8 cellular contexts compared by ENCODE assay signal in genomic region chr2:29114841-29115609, GRCh38. TPM values are rescaled to one million over a fixed set of nuclear protein-coding genes. Genes with fewer than 3 reads are reported as not detected.
DNase-seq lines count a peak whose midpoint lies in the region; ATAC-seq lines count a peak whose summit lies in the region.

CLIP4 (plus strand) TSS chr2:29115415; CDS start chr2:29121389, 5,974 bp downstream.

- DNase-seq in Ammon's horn (ENCODE audit: low spot score): peak; percentile 83
- DNase-seq in KG1 (lab: John Stamatoyannopoulos, UW): peak; percentile 43
- DNase-seq in activated CD8-positive, alpha-beta T cell treated with anti-CD3 and anti-CD28 coated beads, Interleukin-2, amount 10 ng/mL, durations not matched to agents 7 days and 5 days: peak; percentile 61
- DNase-seq in effector CD4-positive, alpha-beta T cell: peak; percentile 58
- DNase-seq in medulla oblongata (ENCODE audit: extremely low spot score): peak; percentile 84
- peak; percentile 33 to 61 (median 37) for DNase-seq in stimulated activated CD4-positive, alpha-beta T cell treated with anti-CD3 and anti-CD28 coated beads, TNF-alpha, amount 100 ng/mL, for 48 hours (ENCODE audit: low read depth in 3 of 3)
- no peak for DNase-seq in SW480 (ENCODE audit: low spot score)

- peak within 1 kb of the TSS; percentile 88 for H3K4me3 Mint-ChIP-seq in activated CD8-positive, alpha-beta T cell treated with anti-CD3 and anti-CD28 coated beads, Interleukin-2, amount 10 ng/mL, durations not matched to agents 7 days and 5 days

- peaks cover 12% of the 10 kb centered on the region for H3K36me3 Mint-ChIP-seq in activated CD8-positive, alpha-beta T cell treated with anti-CD3 and anti-CD28 coated beads, Interleukin-2, amount 10 ng/mL, durations not matched to agents 7 days and 5 days (ENCODE audit: low read depth)

- peaks cover 20% of the 10 kb centered on the region for H3K27me3 Mint-ChIP-seq in activated CD8-positive, alpha-beta T cell treated with anti-CD3 and anti-CD28 coated beads, Interleukin-2, amount 10 ng/mL, durations not matched to agents 7 days and 5 days (ENCODE audit: low read depth)

- CTCF ChIA-PET in activated CD8-positive, alpha-beta T cell treated with anti-CD3 and anti-CD28 coated beads, Interleukin-2, amount 10 ng/mL, durations not matched to agents 7 days and 5 days (lab: Charles Lee): interaction anchor here (0.7 kb wide), 1 partner anchor 15 kb away, joined by 3 read pairs; no protein-coding TSS in a partner anchor

- peak; percentile 55 for ATAC-seq in GM19397 (IDR thresholded peaks at IDR 0.05; ENCODE audit: unreplicated experiment)
- ATAC-seq in activated CD8-positive, alpha-beta T cell treated with anti-CD3 and anti-CD28 coated beads, Interleukin-2, amount 10 ng/mL, durations not matched to agents 7 days and 5 days: peak; percentile 77

- peaks cover 55% of the 10 kb centered on the region for H3K4me1 Mint-ChIP-seq in activated CD8-positive, alpha-beta T cell treated with anti-CD3 and anti-CD28 coated beads, Interleukin-2, amount 10 ng/mL, durations not matched to agents 7 days and 5 days (ENCODE audit: low read depth)

- no peaks in the 10 kb centered on the region for H3K9me3 Mint-ChIP-seq in activated CD8-positive, alpha-beta T cell treated with anti-CD3 and anti-CD28 coated beads, Interleukin-2, amount 10 ng/mL, durations not matched to agents 7 days and 5 days (ENCODE audit: insufficient read depth)

- POLR2A ChIA-PET in activated CD8-positive, alpha-beta T cell treated with anti-CD3 and anti-CD28 coated beads, Interleukin-2, amount 10 ng/mL, durations not matched to agents 7 days and 5 days (lab: Charles Lee): interaction anchor here (1.0 to 2.9 kb wide), 3 partner anchors 100 to 116 kb away, joined by 4 to 10 read pairs (median 4); no protein-coding TSS in a partner anchor

- H3K27ac Mint-ChIP-seq in activated CD8-positive, alpha-beta T cell treated with anti-CD3 and anti-CD28 coated beads, Interleukin-2, amount 10 ng/mL, durations not matched to agents 7 days and 5 days: peak within 1 kb of the TSS; percentile 93

RNA-seq across cellular contexts. Expression of gene CLIP4, which starts in this region (rescaled TPM):
- 10 to 100 TPM; 20.1 to 21.9 TPM for total RNA-seq in activated CD8-positive, alpha-beta T cell treated with anti-CD3 and anti-CD28 coated beads, Interleukin-2, amount 10 ng/mL, durations not matched to agents 7 days and 5 days
